ENCODE assay signal across 3 cellular contexts in genomic region chr22:40717657-40718056, GRCh38. TPM values are rescaled to one million over a fixed set of nuclear protein-coding genes. Genes with fewer than 3 reads are reported as not detected.
"Had no signal": no experiment of that assay in that cellular context is flagged by ENCODE, and none has a peak within 500 bp of the region (broad histone marks: within the 10 kb centered on the region; RNA-seq: fewer than 3 reads in every experiment).

No MANE protein-coding gene starts in this region.

RNA-seq across cellular contexts. Expression of gene MCHR1, which starts 38.4 kb away (rescaled TPM):
- total RNA-seq: dermis blood vessel endothelial cell, endothelial cell of umbilical vein, esophagus mucosa had no signal
- polyA plus RNA-seq: endothelial cell of umbilical vein had no signal
